In genomic region chr19:29667941-29668340, GRCh38 we compare ENCODE assay signal across 10 cellular contexts. TPM values are rescaled to one million over a fixed set of nuclear protein-coding genes. Genes with fewer than 3 reads are reported as not detected.
DNase-seq lines count a peak whose midpoint lies in the region; ATAC-seq, FAIRE-seq and TF ChIP-seq lines count a peak whose summit lies in the region.
"Had no signal": no experiment of that assay in that cellular context is flagged by ENCODE, and none has a peak within 500 bp of the region (broad histone marks: within the 10 kb centered on the region; RNA-seq: fewer than 3 reads in every experiment).

No MANE protein-coding gene starts in this region.

- H3K27me3 Mint-ChIP-seq in activated T-cell treated with anti-CD3 and anti-CD28 coated beads, Interleukin-2, amount 50 U/mL, for 4 hours (ENCODE audit: low read depth) = no peaks in the 10 kb centered on the region

- intact Hi-C loops in heart left ventricle (cut with DNase I) = loop anchor here in 9 of 10 donors (2.0 to 10.0 kb wide), 7 partner anchors 44 to 63 kb away; partner anchors contain the start of genes C19orf12 (in 7 of the 9) and POP4 (in 2 of the 9)
- intact Hi-C loops in Right ventricle myocardium inferior (cut with DNase I) = loop anchor here (10.0 kb wide), 1 partner anchor 453 kb away; the partner anchor contains the start of gene UQCRFS1
- intact Hi-C loops in uterus (cut with DNase I; ENCODE audit: low total_unique reads) = no loop called here

- FAIRE-seq in keratinocyte (lab: Jason Lieb, UNC) = no peak

- peaks cover 19% of the 10 kb centered on the region for H4K20me1 ChIP-seq in keratinocyte (ENCODE audit: control insufficient read depth, extremely low read depth, insufficient read depth, low read length)

- H3K9me3 Mint-ChIP-seq in activated T-cell treated with anti-CD3 and anti-CD28 coated beads, Interleukin-2, amount 50 U/mL, for 4 hours = no peaks in the 10 kb centered on the region

- WGBS in heart left ventricle, 4 donors = 49 to 67% (median 59%) methylated on average over 3 to 7 of the region's 7 CpGs

- H3K4me1 ChIP-seq in heart left ventricle (peaks cover 14 to 86% (median 55%) of the 10 kb centered on the region in 12 donors), keratinocyte (ENCODE audit: control insufficient read depth, extremely low read depth, insufficient read depth, low read length) (peaks cover 59% of the 10 kb centered on the region), uterus (peaks cover 31 to 33% of the 10 kb centered on the region in 2 donors)

- TF ChIP-seq CTCF in heart left ventricle (IDR thresholded peaks at IDR 0.05) (no peak), keratinocyte (optimal IDR thresholded peaks at IDR 0.05 in 1 of 3, IDR thresholded peaks at IDR 0.05 in 1 of 3, conservative IDR thresholded peaks at IDR 0.05 in 1 of 3; ENCODE audit: extremely low read depth in 1 of 3, insufficient read depth in 2 of 3, low read length in 3 of 3) (no peak), uterus (IDR thresholded peaks at IDR 0.05) (no peak)

- H3K27me3 ChIP-seq in heart left ventricle = no peaks in the 10 kb centered on the region
- H3K27me3 ChIP-seq in keratinocyte (ENCODE audit: control insufficient read depth, extremely low read depth, insufficient read depth, low read length) = no peaks in the 10 kb centered on the region
- no peaks in the 10 kb centered on the region for H3K27me3 ChIP-seq in uterus

- no peak overlapping the region for H3K9ac ChIP-seq in keratinocyte (ENCODE audit: control insufficient read depth, extremely low read depth, insufficient read depth, low read length)

- no peaks in the 10 kb centered on the region for H3K9me3 ChIP-seq in heart left ventricle
- H3K9me3 ChIP-seq in keratinocyte (ENCODE audit: control insufficient read depth, low read depth, low read length) = no peaks in the 10 kb centered on the region
- H3K9me3 ChIP-seq in uterus = no peaks in the 10 kb centered on the region
- H3K9me3 ChIP-seq: neutrophil had no signal

- H3K36me3 Mint-ChIP-seq in activated T-cell treated with anti-CD3 and anti-CD28 coated beads, Interleukin-2, amount 50 U/mL, for 4 hours (ENCODE audit: insufficient read depth) = peaks cover 14% of the 10 kb centered on the region

- peaks cover 13% of the 10 kb centered on the region for H3K9me1 ChIP-seq in keratinocyte (ENCODE audit: control insufficient read depth, extremely low read depth, insufficient read depth, low read length)

- ATAC-seq in heart left ventricle (no peak), Right ventricle myocardium inferior (no peak), GM19395 (IDR thresholded peaks at IDR 0.05; ENCODE audit: unreplicated experiment) (no peak), HG02623 (IDR thresholded peaks at IDR 0.05; ENCODE audit: unreplicated experiment) (no peak)
- ATAC-seq in activated T-cell treated with anti-CD3 and anti-CD28 coated beads, Interleukin-2, amount 50 U/mL, for 4 hours = peak; percentile 11 to 13

- H2AFZ ChIP-seq in keratinocyte (ENCODE audit: control insufficient read depth, low read length) = no peak overlapping the region

- peaks cover 70% of the 10 kb centered on the region for H3K79me2 ChIP-seq in keratinocyte (ENCODE audit: control insufficient read depth, insufficient read depth, low read length)

- H3K4me3 Mint-ChIP-seq in activated T-cell treated with anti-CD3 and anti-CD28 coated beads, Interleukin-2, amount 50 U/mL, for 4 hours = peak overlapping the region; percentile 84

- dilution Hi-C loops in keratinocyte (cut with MboI; ENCODE audit: extremely low pct_ligation_motif_present, low sequenced_read_pairs) = no loop called here

- H3K4me1 Mint-ChIP-seq in activated T-cell treated with anti-CD3 and anti-CD28 coated beads, Interleukin-2, amount 50 U/mL, for 4 hours (ENCODE audit: low read depth) = peaks cover 69% of the 10 kb centered on the region

- TF ChIP-seq POLR2A in heart left ventricle (IDR thresholded peaks at IDR 0.05) = no peak
- no peak for TF ChIP-seq POLR2A in uterus (IDR thresholded peaks at IDR 0.05)

- H3K27ac ChIP-seq in heart left ventricle = peak overlapping the region; percentile 47 to 98 (median 93)
- no peak overlapping the region for H3K27ac ChIP-seq in keratinocyte (ENCODE audit: control insufficient read depth, insufficient read depth, low read length)
- peak overlapping the region; percentile 96 to 97 for H3K27ac ChIP-seq in uterus
- H3K27ac ChIP-seq: neutrophil had no signal

- peak overlapping the region in 3 of 12 donors; percentile 17 to 94 (median 71) for H3K4me3 ChIP-seq in heart left ventricle
- H3K4me3 ChIP-seq in keratinocyte (ENCODE audit: control insufficient read depth in 2 of 3, extremely low read depth in 1 of 3, insufficient read depth in 2 of 3, low read depth in 1 of 3, low read length in 3 of 3) = peak overlapping the region in 2 of 3 experiments; percentile 3 to 9
- H3K4me3 ChIP-seq in uterus = no peak overlapping the region

- DNase-seq in heart left ventricle (peak in 1 of 5 donors; percentile 62), Right ventricle myocardium inferior (ENCODE audit: missing footprints) (no peak), keratinocyte (ENCODE audit: low read depth, low spot score) (no peak), uterus (no peak), DMS79 (lab: John Stamatoyannopoulos, UW) (no peak)
- peak; percentile 44 for DNase-seq in activated T-cell treated with anti-CD3 and anti-CD28 coated beads, Interleukin-2, amount 50 U/mL, for 4 hours
- DNase-seq: OCI-M1 had no signal

- H3K4me2 ChIP-seq in keratinocyte (ENCODE audit: control insufficient read depth, extremely low read depth, insufficient read depth, low read depth, low read length) = peak overlapping the region; percentile 43

- H3K36me3 ChIP-seq in heart left ventricle = no peaks in the 10 kb centered on the region
- H3K36me3 ChIP-seq in keratinocyte (ENCODE audit: control insufficient read depth in 2 of 2, extremely low read depth in 1 of 2, insufficient read depth in 2 of 2, low read length in 2 of 2) = peaks cover 3 to 10% of the 10 kb centered on the region in 2 experiments
- H3K36me3 ChIP-seq in uterus = no peaks in the 10 kb centered on the region
- H3K36me3 ChIP-seq: neutrophil had no signal

RNA-seq across cellular contexts. Expression of gene PLEKHF1, which starts 2.7 kb away (rescaled TPM):
- total RNA-seq in heart left ventricle (10 to 100 TPM in 8 of 9 donors, 1 to 10 TPM in 1; 7.8 to 46.1 (median 17.5) TPM), Right ventricle myocardium inferior (43.6 TPM), uterus (10 to 100 TPM in 3 of 4 donors, 1 to 10 TPM in 1; 7.4 to 35.9 (median 19.7) TPM)
- polyA plus RNA-seq in heart left ventricle (10 to 100 TPM; 38.6 to 42.0 TPM), keratinocyte (9.4 to 22.0 TPM (median 11.4 TPM) in 3 replicates)
- total RNA-seq in activated T-cell treated with anti-CD3 and anti-CD28 coated beads, Interleukin-2, amount 50 U/mL, for 4 hours = 10 to 100 TPM; 16.2 to 20.1 (median 18.4) TPM
- 4.2 TPM for polyA plus RNA-seq in keratinocyte (2011; ENCODE audit: low read depth)
- polyA plus RNA-seq in keratinocyte (2011; cell fraction: cytosol; rRNA removed) = 7.8 and 18.2 TPM in 2 replicates
- 20.9 and 25.8 TPM in 2 replicates for polyA plus RNA-seq in keratinocyte (2011; cell fraction: nucleus; rRNA removed)
- polyA plus RNA-seq in keratinocyte (2012; ENCODE audit: low replicate concordance) = 8.8 and 15.1 TPM in 2 replicates
- polyA minus RNA-seq in keratinocyte = 7.9 to 16.5 TPM (median 14.5 TPM) in 3 replicates
- 42.6 TPM for polyA minus RNA-seq in keratinocyte (2011; cell fraction: cytosol; rRNA and poly(A)+ RNA removed)
- polyA minus RNA-seq in keratinocyte (2011; cell fraction: nucleus; rRNA and poly(A)+ RNA removed) = 16.8 and 22.4 TPM in 2 replicates

RNA-seq across cellular contexts. Expression of gene C19orf12, which starts 47.1 kb away (rescaled TPM):
- 10 to 100 TPM; 35.7 to 80.3 (median 49.2) TPM for total RNA-seq in heart left ventricle
- 10 to 100 TPM; 34.0 to 47.1 TPM for polyA plus RNA-seq in heart left ventricle
- 64.2 TPM for total RNA-seq in Right ventricle myocardium inferior
- total RNA-seq in activated T-cell treated with anti-CD3 and anti-CD28 coated beads, Interleukin-2, amount 50 U/mL, for 4 hours = 10 to 100 TPM; 39.3 to 45.7 (median 41.0) TPM
- polyA plus RNA-seq in keratinocyte = 10.9 to 14.0 TPM (median 12.3 TPM) in 3 replicates
- 2.4 TPM for polyA plus RNA-seq in keratinocyte (2011; ENCODE audit: low read depth)
- 14.3 TPM in 2 replicates for polyA plus RNA-seq in keratinocyte (2011; cell fraction: cytosol; rRNA removed)
- 11.1 and 14.6 TPM in 2 replicates for polyA plus RNA-seq in keratinocyte (2011; cell fraction: nucleus; rRNA removed)
- polyA plus RNA-seq in keratinocyte (2012; ENCODE audit: low replicate concordance) = 7.1 and 12.1 TPM in 2 replicates
- 5.1 to 9.0 TPM (median 6.1 TPM) in 3 replicates for polyA minus RNA-seq in keratinocyte
- polyA minus RNA-seq in keratinocyte (2011; cell fraction: cytosol; rRNA and poly(A)+ RNA removed) = 9.6 TPM
- polyA minus RNA-seq in keratinocyte (2011; cell fraction: nucleus; rRNA and poly(A)+ RNA removed) = 4.6 and 6.7 TPM in 2 replicates
- 10 to 100 TPM in 3 of 4 donors, 1 to 10 TPM in 1; 8.5 to 35.0 (median 31.5) TPM for total RNA-seq in uterus

Comparison
In these comparisons a context has a peak if more than half of its experiments do, and no peak if none do; other contexts are left out.
1. ATAC-seq: peak in activated T-cell treated with anti-CD3 and anti-CD28 coated beads, Interleukin-2, amount 50 U/mL, for 4 hours (2 of 2); none in heart left ventricle (0 of 4), Right ventricle myocardium inferior (single experiment), GM19395 (single experiment) and HG02623 (single experiment).
2. H3K4me3 ChIP-seq: peak in keratinocyte (2 of 3); none in uterus (0 of 2).